ENCODE assay signal across 30 cellular contexts in genomic region chr20:25025091-25025861, GRCh38. TPM values are rescaled to one million over a fixed set of nuclear protein-coding genes. Genes with fewer than 3 reads are reported as not detected.
DNase-seq lines count a peak whose midpoint lies in the region; ATAC-seq and TF ChIP-seq lines count a peak whose summit lies in the region.
"Had no signal": no experiment of that assay in that cellular context is flagged by ENCODE, and none has a peak within 500 bp of the region (broad histone marks: within the 10 kb centered on the region; RNA-seq: fewer than 3 reads in every experiment).

No MANE protein-coding gene starts in this region.

- WGBS in heart left ventricle, 4 donors = 63 to 83% (median 71%) methylated on average over 13 to 14 of the region's 14 CpGs

- DNase-seq in heart left ventricle (peak in 3 of 5 donors; percentile 15 to 40 (median 23)), Right ventricle myocardium inferior (ENCODE audit: missing footprints) (no peak), left ventricle myocardium superior (no peak), posterior cingulate gyrus (peak in 6 of 10 donors; percentile 0 to 67 (median 27)), upper lobe of right lung (peak; percentile 31)
- DNase-seq in activated naive CD4-positive, alpha-beta T cell treated with anti-CD3 and anti-CD28 coated beads for 36 hours = no peak
- DNase-seq: activated CD4-positive, alpha-beta T cell treated with anti-CD3 and anti-CD28 coated beads for 4 hours; activated T-cell treated with anti-CD3 and anti-CD28 coated beads, Interleukin-2, amount 50 U/mL, for 72 hours; anterior cingulate cortex; CD8-positive, alpha-beta T cell; DMS53; heart right ventricle; naive B cell; NCI-H1436 treated with DMSO at 0.1 percent for 48 hours; NCI-H2171; NCI-H524 treated with DMSO at 0.1 percent for 48 hours; occipital lobe; substantia nigra; T-helper 17 cell had no signal

- no peaks in the 10 kb centered on the region for H3K36me3 Mint-ChIP-seq in activated naive CD4-positive, alpha-beta T cell treated with anti-CD3 and anti-CD28 coated beads for 36 hours (ENCODE audit: low read depth)

- H3K27ac Mint-ChIP-seq in activated naive CD4-positive, alpha-beta T cell treated with anti-CD3 and anti-CD28 coated beads for 36 hours = no peak overlapping the region
- H3K27ac Mint-ChIP-seq: activated naive CD4-positive, alpha-beta T cell treated with anti-CD3 and anti-CD28 coated beads, Interleukin-2, amount 50 U/mL, for 24 hours; CD8-positive, alpha-beta T cell; T-helper 17 cell had no signal

- H3K4me3 Mint-ChIP-seq in activated naive CD4-positive, alpha-beta T cell treated with anti-CD3 and anti-CD28 coated beads for 36 hours = no peak overlapping the region
- H3K4me3 Mint-ChIP-seq: activated naive CD4-positive, alpha-beta T cell treated with anti-CD3 and anti-CD28 coated beads, Interleukin-2, amount 50 U/mL, for 24 hours; activated T-cell treated with anti-CD3 and anti-CD28 coated beads, Interleukin-2, amount 50 U/mL, for 72 hours; CD8-positive, alpha-beta T cell; central memory CD8-positive, alpha-beta T cell; naive B cell; T-helper 17 cell had no signal

- H3K4me3 ChIP-seq in heart left ventricle (no peak overlapping the region), upper lobe of right lung (no peak overlapping the region)
- H3K4me3 ChIP-seq: heart right ventricle, SK-N-MC, uterus had no signal

- TF ChIP-seq CTCF in heart left ventricle (IDR thresholded peaks at IDR 0.05) (no peak), upper lobe of right lung (IDR thresholded peaks at IDR 0.05) (no peak)

- H3K4me1 ChIP-seq in heart left ventricle (peaks cover 0 to 66% (median 26%) of the 10 kb centered on the region in 12 donors), upper lobe of right lung (peaks cover 3% of the 10 kb centered on the region)
- H3K4me1 ChIP-seq: uterus had no signal

- H3K27me3 ChIP-seq in heart left ventricle (no peaks in the 10 kb centered on the region), upper lobe of right lung (no peaks in the 10 kb centered on the region)
- H3K27me3 ChIP-seq: heart right ventricle, uterus had no signal

- H3K27ac ChIP-seq in heart left ventricle = peak overlapping the region in 8 of 12 donors; percentile 4 to 71 (median 20)
- H3K27ac ChIP-seq in upper lobe of right lung = no peak overlapping the region
- H3K27ac ChIP-seq: epithelial cell of prostate, KMS-11, SK-N-MC, uterus had no signal

- H3K9me3 ChIP-seq in heart left ventricle = no peaks in the 10 kb centered on the region
- no peaks in the 10 kb centered on the region for H3K9me3 ChIP-seq in upper lobe of right lung
- H3K9me3 ChIP-seq: heart right ventricle, uterus had no signal

- ATAC-seq in heart left ventricle (peak in 1 of 4 donors; percentile 23), Right ventricle myocardium inferior (no peak), left ventricle myocardium superior (peak; percentile 24), upper lobe of right lung (no peak), HG03196 (IDR thresholded peaks at IDR 0.05; ENCODE audit: unreplicated experiment) (no peak), HG02981 (IDR thresholded peaks at IDR 0.05; ENCODE audit: unreplicated experiment) (no peak)
- ATAC-seq: activated T-cell treated with anti-CD3 and anti-CD28 coated beads, Interleukin-2, amount 50 U/mL, for 72 hours; CD8-positive, alpha-beta T cell; left colon; Panc1; T-helper 17 cell had no signal

- peaks cover 0 to 56% (median 31%) of the 10 kb centered on the region in 9 donors for H3K36me3 ChIP-seq in heart left ventricle
- peaks cover 29% of the 10 kb centered on the region for H3K36me3 ChIP-seq in upper lobe of right lung
- H3K36me3 ChIP-seq: uterus had no signal

- CTCF ChIA-PET in activated naive CD4-positive, alpha-beta T cell treated with anti-CD3 and anti-CD28 coated beads for 36 hours (lab: Charles Lee) = no interaction called here

- no peaks in the 10 kb centered on the region for H3K27me3 Mint-ChIP-seq in activated naive CD4-positive, alpha-beta T cell treated with anti-CD3 and anti-CD28 coated beads for 36 hours (ENCODE audit: low read depth)
- H3K27me3 Mint-ChIP-seq: activated naive CD4-positive, alpha-beta T cell treated with anti-CD3 and anti-CD28 coated beads, Interleukin-2, amount 50 U/mL, for 24 hours; central memory CD8-positive, alpha-beta T cell; naive B cell; T-helper 17 cell had no signal

- intact Hi-C loops in heart left ventricle (cut with DNase I) = loop anchor here in 1 of 10 donors (5.0 kb wide), 1 partner anchor 37 kb away; no protein-coding TSS in a partner anchor
- intact Hi-C loops in Right ventricle myocardium inferior (cut with DNase I) = no loop called here
- intact Hi-C loops in left ventricle myocardium superior (cut with micrococcal nuclease) = no loop called here
- intact Hi-C loops in posterior cingulate gyrus (cut with DNase I) = no loop called here
- intact Hi-C loops in upper lobe of right lung (cut with DNase I) = no loop called here
- intact Hi-C loops in activated naive CD4-positive, alpha-beta T cell treated with anti-CD3 and anti-CD28 coated beads for 36 hours (cut with micrococcal nuclease) = no loop called here

- no peaks in the 10 kb centered on the region for H3K9me3 Mint-ChIP-seq in activated naive CD4-positive, alpha-beta T cell treated with anti-CD3 and anti-CD28 coated beads for 36 hours
- H3K9me3 Mint-ChIP-seq: activated naive CD4-positive, alpha-beta T cell treated with anti-CD3 and anti-CD28 coated beads, Interleukin-2, amount 50 U/mL, for 24 hours; activated T-cell treated with anti-CD3 and anti-CD28 coated beads, Interleukin-2, amount 50 U/mL, for 72 hours; CD8-positive, alpha-beta T cell; central memory CD8-positive, alpha-beta T cell; naive B cell had no signal

- peaks cover 3% of the 10 kb centered on the region for H3K4me1 Mint-ChIP-seq in activated naive CD4-positive, alpha-beta T cell treated with anti-CD3 and anti-CD28 coated beads for 36 hours (ENCODE audit: low read depth)

- TF ChIP-seq POLR2A in heart left ventricle (IDR thresholded peaks at IDR 0.05) = no peak

RNA-seq across cellular contexts. Expression of gene ACSS1, which starts 32.7 kb away (rescaled TPM):
- total RNA-seq in heart left ventricle = 100 to 1,000 TPM in 5 of 9 donors, 10 to 100 TPM in 4; 57.5 to 177 (median 104) TPM
- polyA plus RNA-seq in heart left ventricle = 10 to 100 TPM; 43.5 to 78.9 TPM
- total RNA-seq in Right ventricle myocardium inferior = 135 TPM
- 164 TPM for total RNA-seq in left ventricle myocardium superior
- 37.2 TPM for total RNA-seq in upper lobe of right lung
- total RNA-seq in activated naive CD4-positive, alpha-beta T cell treated with anti-CD3 and anti-CD28 coated beads for 36 hours = 10 to 100 TPM in 1 of 2 experiments, 1 to 10 TPM in 1; 9.4 to 10.1 TPM

RNA-seq across cellular contexts. Expression of gene APMAP, which starts 32.7 kb away (rescaled TPM):
- 10 to 100 TPM; 22.6 to 61.3 (median 31.9) TPM for total RNA-seq in heart left ventricle
- polyA plus RNA-seq in heart left ventricle = 10 to 100 TPM; 16.2 to 58.5 TPM
- total RNA-seq in Right ventricle myocardium inferior = 26.8 TPM
- total RNA-seq in left ventricle myocardium superior = 25.9 TPM
- 73.5 TPM for total RNA-seq in upper lobe of right lung
- total RNA-seq in activated naive CD4-positive, alpha-beta T cell treated with anti-CD3 and anti-CD28 coated beads for 36 hours = 10 to 100 TPM; 46.9 to 50.9 TPM

RNA-seq across cellular contexts. Expression of gene VSX1, which starts 56.7 kb away (rescaled TPM):
- total RNA-seq in heart left ventricle (under 1 TPM in 5 of 9 donors, not detected in 4; 0.22 to 0.96 (median 0.51) TPM), Right ventricle myocardium inferior (0.14 TPM), left ventricle myocardium superior (not detected), upper lobe of right lung (not detected)
- polyA plus RNA-seq in heart left ventricle = under 1 TPM in 1 of 2 donors, not detected in 1; 0.19 TPM
- total RNA-seq in activated naive CD4-positive, alpha-beta T cell treated with anti-CD3 and anti-CD28 coated beads for 36 hours = not detected
- total RNA-seq: CD8-positive, alpha-beta T cell; HT1080; left colon; occipital lobe; T-helper 17 cell had no signal

Comparison
In these comparisons a context has a peak if more than half of its experiments do, and no peak if none do; other contexts are left out.
1. DNase-seq: peak in heart left ventricle (3 of 5), posterior cingulate gyrus (6 of 10) and upper lobe of right lung (single experiment); none in Right ventricle myocardium inferior (single experiment), left ventricle myocardium superior (single experiment) and activated naive CD4-positive, alpha-beta T cell treated with anti-CD3 and anti-CD28 coated beads for 36 hours (single experiment).